8 cellular contexts compared by ENCODE assay signal in genomic region chr10:91034494-91035157, GRCh38.
DNase-seq lines count a peak whose midpoint lies in the region; ATAC-seq and TF ChIP-seq lines count a peak whose summit lies in the region.

No MANE protein-coding gene starts in this region.

- H3K27me3 ChIP-seq in Peyer's patch = no peaks in the 10 kb centered on the region

- intact Hi-C loops in posterior cingulate gyrus (cut with DNase I) = no loop called here

- H3K27me3 Mint-ChIP-seq in type B pancreatic cell = peaks cover 13% of the 10 kb centered on the region

- ATAC-seq in HG03280 (IDR thresholded peaks at IDR 0.05; ENCODE audit: unreplicated experiment) (no peak), GM18858 (IDR thresholded peaks at IDR 0.05; ENCODE audit: unreplicated experiment) (no peak)

- H3K36me3 Mint-ChIP-seq in type B pancreatic cell = no peaks in the 10 kb centered on the region

- H3K27ac ChIP-seq in Peyer's patch = no peak overlapping the region

- no peak overlapping the region for H3K27ac Mint-ChIP-seq in type B pancreatic cell

- no peaks in the 10 kb centered on the region for H3K9me3 ChIP-seq in Peyer's patch

- peaks cover 21% of the 10 kb centered on the region for H3K4me1 Mint-ChIP-seq in type B pancreatic cell (ENCODE audit: unreplicated experiment)

- TF ChIP-seq CTCF in Peyer's patch (IDR thresholded peaks at IDR 0.05) = no peak
- no peak for TF ChIP-seq CTCF in fibroblast of the aortic adventitia (IDR thresholded peaks at IDR 0.05; ENCODE audit: insufficient read depth, low read length)
- no peak for TF ChIP-seq CTCF in type B pancreatic cell (conservative IDR thresholded peaks at IDR 0.05)

- no peaks in the 10 kb centered on the region for H3K36me3 ChIP-seq in Peyer's patch

- no peak overlapping the region for H3K4me3 ChIP-seq in Peyer's patch
- H3K4me3 ChIP-seq in fibroblast of the aortic adventitia (ENCODE audit: low read depth, low read length) = no peak overlapping the region

- no peak for TF ChIP-seq POLR2A in Peyer's patch (IDR thresholded peaks at IDR 0.05)

- no peak overlapping the region for H3K4me3 Mint-ChIP-seq in type B pancreatic cell

- no peaks in the 10 kb centered on the region for H3K9me3 Mint-ChIP-seq in type B pancreatic cell

- no peaks in the 10 kb centered on the region for H3K4me1 ChIP-seq in Peyer's patch

- peak; percentile 59 for DNase-seq in GM03348 (ENCODE audit: low spot score)
- peak in 2 of 3 donors; percentile 46 to 60 for DNase-seq in Peyer's patch
- DNase-seq in fibroblast of the aortic adventitia (ENCODE audit: low read depth) = peak; percentile 78
- peak in 6 of 10 donors; percentile 36 to 90 (median 44) for DNase-seq in posterior cingulate gyrus
- DNase-seq in type B pancreatic cell (ENCODE audit: extremely low spot score, unreplicated experiment) = no peak
- DNase-seq in NCI-H774 (lab: John Stamatoyannopoulos, UW) = no peak

Comparison
In these comparisons a context has a peak if more than half of its experiments do, and no peak if none do; other contexts are left out.
1. DNase-seq: peak in GM03348 (single experiment), Peyer's patch (2 of 3), fibroblast of the aortic adventitia (single experiment) and posterior cingulate gyrus (6 of 10); none in type B pancreatic cell (single experiment) and NCI-H774 (single experiment).